Comparison of ENCODE assay signal across 16 cellular contexts in genomic region chr1:87089070-87089736, GRCh38.
"Had no signal": no experiment of that assay in that cellular context is flagged by ENCODE, and none has a peak within 500 bp of the region (broad histone marks: within the 10 kb centered on the region; RNA-seq: fewer than 3 reads in every experiment).

No MANE protein-coding gene starts in this region.

- H3K4me1 ChIP-seq: lower lobe of right lung, right atrium auricular region had no signal

- H3K4me3 Mint-ChIP-seq: activated B cell treated with CpG ODN at 0.5 μM for 24 hours; activated CD4-positive, alpha-beta T cell treated with anti-CD3 and anti-CD28 coated beads, Interleukin-2, amount 10 ng/mL, durations not matched to agents 7 days and 5 days; brain; dendritic cell treated with granulocyte-macrophage colony-stimulating factor and Interleukin-4, amounts not matched to agents 40 ng/mL and 50 ng/mL, for 4 days; T-helper 1 cell treated with Interleukin-12 subunit alpha and Interleukin-12 subunit beta and Interleukin-4 antibody, amounts not matched to agents 30 μg/mL and 1 μg/mL, for 36 hours had no signal

- H3K27ac ChIP-seq: lower lobe of right lung, right atrium auricular region, tibial nerve had no signal

- DNase-seq: activated B cell treated with CpG ODN at 0.5 μM for 24 hours; activated CD4-positive, alpha-beta T cell treated with anti-CD3 and anti-CD28 coated beads, Interleukin-2, amount 10 ng/mL, durations not matched to agents 7 days and 5 days; activated effector memory CD4-positive, alpha-beta T cell treated with Interleukin-2 at 50 U/mL for 16 hours; activated T-cell treated with anti-CD3 and anti-CD28 coated beads, Interleukin-2, amount 50 U/mL, for 1 hour; amygdala; cerebellar nuclear complex; lower lobe of right lung; midbrain; posterior cingulate gyrus; small intestine had no signal

- H3K9me3 ChIP-seq: lower lobe of right lung, right atrium auricular region, tibial nerve had no signal

- FAIRE-seq: small intestine had no signal

- H3K27ac Mint-ChIP-seq: activated B cell treated with CpG ODN at 0.5 μM for 24 hours; activated CD4-positive, alpha-beta T cell treated with anti-CD3 and anti-CD28 coated beads, Interleukin-2, amount 10 ng/mL, durations not matched to agents 7 days and 5 days; activated naive CD4-positive, alpha-beta T cell treated with anti-CD3 and anti-CD28 coated beads, Interleukin-2, amount 50 U/mL, for 72 hours; brain; dendritic cell treated with granulocyte-macrophage colony-stimulating factor and Interleukin-4, amounts not matched to agents 40 ng/mL and 50 ng/mL, for 4 days; T-helper 1 cell treated with Interleukin-12 subunit alpha and Interleukin-12 subunit beta and Interleukin-4 antibody, amounts not matched to agents 30 μg/mL and 1 μg/mL, for 36 hours had no signal

- H3K27me3 Mint-ChIP-seq: activated B cell treated with CpG ODN at 0.5 μM for 24 hours; activated CD4-positive, alpha-beta T cell treated with anti-CD3 and anti-CD28 coated beads, Interleukin-2, amount 10 ng/mL, durations not matched to agents 7 days and 5 days; brain; dendritic cell treated with granulocyte-macrophage colony-stimulating factor and Interleukin-4, amounts not matched to agents 40 ng/mL and 50 ng/mL, for 4 days had no signal

- ATAC-seq: activated naive CD4-positive, alpha-beta T cell treated with anti-CD3 and anti-CD28 coated beads, Interleukin-2, amount 50 U/mL, for 72 hours; lower lobe of right lung had no signal

- H3K36me3 ChIP-seq: lower lobe of right lung, right atrium auricular region, tibial nerve had no signal

- H3K9me3 Mint-ChIP-seq: activated B cell treated with CpG ODN at 0.5 μM for 24 hours; activated CD4-positive, alpha-beta T cell treated with anti-CD3 and anti-CD28 coated beads, Interleukin-2, amount 10 ng/mL, durations not matched to agents 7 days and 5 days; activated naive CD4-positive, alpha-beta T cell treated with anti-CD3 and anti-CD28 coated beads, Interleukin-2, amount 50 U/mL, for 72 hours; brain; dendritic cell treated with granulocyte-macrophage colony-stimulating factor and Interleukin-4, amounts not matched to agents 40 ng/mL and 50 ng/mL, for 4 days; T-helper 1 cell treated with Interleukin-12 subunit alpha and Interleukin-12 subunit beta and Interleukin-4 antibody, amounts not matched to agents 30 μg/mL and 1 μg/mL, for 36 hours had no signal

- H3K4me3 ChIP-seq: lower lobe of right lung, right atrium auricular region, tibial nerve had no signal

- H3K36me3 Mint-ChIP-seq: activated naive CD4-positive, alpha-beta T cell treated with anti-CD3 and anti-CD28 coated beads, Interleukin-2, amount 50 U/mL, for 72 hours; brain had no signal

- H3K27me3 ChIP-seq: right atrium auricular region, tibial nerve had no signal
